3 cellular contexts compared by ENCODE assay signal in the genomic region with DNA sequence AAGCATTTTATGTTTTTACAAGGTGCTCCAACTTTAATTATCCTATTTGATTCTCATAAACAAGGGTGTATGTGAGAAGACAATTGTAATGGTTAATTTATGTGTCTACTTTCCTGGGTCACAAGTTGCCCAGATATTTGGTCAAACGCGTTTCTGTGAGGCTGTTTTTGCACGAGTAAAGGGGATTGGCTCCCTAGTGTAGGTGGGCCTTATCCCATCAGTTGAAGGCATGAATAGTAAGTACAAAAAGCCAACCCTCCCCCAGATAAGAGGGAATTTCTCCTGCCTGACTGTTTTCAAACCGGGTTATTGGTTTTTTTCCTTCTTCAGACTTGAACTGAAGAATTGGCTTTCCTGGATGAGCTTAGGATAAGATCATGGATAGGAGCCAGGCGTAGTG.
TF ChIP-seq lines count a peak whose summit lies in the region.

No MANE protein-coding gene starts in this region.

TF ChIP-seq in HEK293, 187 proteins besides CTCF, POLR2A, EP300 and RAD21:
- TF ChIP-seq, protein P1, sequence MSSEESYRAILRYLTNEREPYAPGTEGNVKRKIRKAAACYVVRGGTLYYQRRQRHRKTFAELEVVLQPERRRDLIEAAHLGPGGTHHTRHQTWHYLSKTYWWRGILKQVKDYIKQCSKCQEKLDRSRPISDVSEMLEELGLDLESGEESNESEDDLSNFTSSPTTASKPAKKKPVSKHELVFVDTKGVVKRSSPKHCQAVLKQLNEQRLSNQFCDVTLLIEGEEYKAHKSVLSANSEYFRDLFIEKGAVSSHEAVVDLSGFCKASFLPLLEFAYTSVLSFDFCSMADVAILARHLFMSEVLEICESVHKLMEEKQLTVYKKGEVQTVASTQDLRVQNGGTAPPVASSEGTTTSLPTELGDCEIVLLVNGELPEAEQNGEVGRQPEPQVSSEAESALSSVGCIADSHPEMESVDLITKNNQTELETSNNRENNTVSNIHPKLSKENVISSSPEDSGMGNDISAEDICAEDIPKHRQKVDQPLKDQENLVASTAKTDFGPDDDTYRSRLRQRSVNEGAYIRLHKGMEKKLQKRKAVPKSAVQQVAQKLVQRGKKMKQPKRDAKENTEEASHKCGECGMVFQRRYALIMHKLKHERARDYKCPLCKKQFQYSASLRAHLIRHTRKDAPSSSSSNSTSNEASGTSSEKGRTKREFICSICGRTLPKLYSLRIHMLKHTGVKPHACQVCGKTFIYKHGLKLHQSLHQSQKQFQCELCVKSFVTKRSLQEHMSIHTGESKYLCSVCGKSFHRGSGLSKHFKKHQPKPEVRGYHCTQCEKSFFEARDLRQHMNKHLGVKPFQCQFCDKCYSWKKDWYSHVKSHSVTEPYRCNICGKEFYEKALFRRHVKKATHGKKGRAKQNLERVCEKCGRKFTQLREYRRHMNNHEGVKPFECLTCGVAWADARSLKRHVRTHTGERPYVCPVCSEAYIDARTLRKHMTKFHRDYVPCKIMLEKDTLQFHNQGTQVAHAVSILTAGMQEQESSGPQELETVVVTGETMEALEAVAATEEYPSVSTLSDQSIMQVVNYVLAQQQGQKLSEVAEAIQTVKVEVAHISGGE (tag by site-specific recombination; conservative IDR thresholded peaks at IDR 0.05; ENCODE audit: low read depth) = no peak
- TF ChIP-seq ZNF10 (tag by site-specific recombination; IDR thresholded peaks at IDR 0.05) = peak; percentile 86
TF ChIP-seq in HEK293: peak in this region for 1.

TF ChIP-seq in IMR-90, 13 proteins besides CTCF, POLR2A, EP300 and RAD21:
- TF ChIP-seq NFE2L2 (IDR thresholded peaks at IDR 0.05; ENCODE audit: low read depth, low read length) (no peak), FOS (IDR thresholded peaks at IDR 0.05; ENCODE audit: low read depth, low read length) (no peak), SMC3 (IDR thresholded peaks at IDR 0.05; ENCODE audit: low read depth, low read length) (no peak), BHLHE40 (IDR thresholded peaks at IDR 0.05; ENCODE audit: low read depth, low read length) (no peak), RFX5 (IDR thresholded peaks at IDR 0.05; ENCODE audit: low read depth, low read length) (no peak), RCOR1 (IDR thresholded peaks at IDR 0.05; ENCODE audit: insufficient replicate concordance, low read length) (no peak), MXI1 (IDR thresholded peaks at IDR 0.05; ENCODE audit: borderline replicate concordance, low read depth, low read length) (no peak)

TF ChIP-seq in K562, 482 proteins besides CTCF, POLR2A, EP300 and RAD21:
- TF ChIP-seq ZNF23 (CRISPR knock-in tag; IDR thresholded peaks at IDR 0.05) = no peak
- TF ChIP-seq ZNF134 (CRISPR knock-in tag; conservative IDR thresholded peaks at IDR 0.05) = peak; percentile 82
- no peak for TF ChIP-seq COPS2 (conservative IDR thresholded peaks at IDR 0.05)
- no peak for TF ChIP-seq DNMT1 (IDR thresholded peaks at IDR 0.05)
- TF ChIP-seq SOX6 (IDR thresholded peaks at IDR 0.05) = no peak
- TF ChIP-seq PTTG1 (tag; IDR thresholded peaks at IDR 0.05; ENCODE audit: low read depth) = no peak
- TF ChIP-seq, protein P2, sequence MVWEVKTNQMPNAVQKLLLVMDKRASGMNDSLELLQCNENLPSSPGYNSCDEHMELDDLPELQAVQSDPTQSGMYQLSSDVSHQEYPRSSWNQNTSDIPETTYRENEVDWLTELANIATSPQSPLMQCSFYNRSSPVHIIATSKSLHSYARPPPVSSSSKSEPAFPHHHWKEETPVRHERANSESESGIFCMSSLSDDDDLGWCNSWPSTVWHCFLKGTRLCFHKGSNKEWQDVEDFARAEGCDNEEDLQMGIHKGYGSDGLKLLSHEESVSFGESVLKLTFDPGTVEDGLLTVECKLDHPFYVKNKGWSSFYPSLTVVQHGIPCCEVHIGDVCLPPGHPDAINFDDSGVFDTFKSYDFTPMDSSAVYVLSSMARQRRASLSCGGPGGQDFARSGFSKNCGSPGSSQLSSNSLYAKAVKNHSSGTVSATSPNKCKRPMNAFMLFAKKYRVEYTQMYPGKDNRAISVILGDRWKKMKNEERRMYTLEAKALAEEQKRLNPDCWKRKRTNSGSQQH (CRISPR knock-in tag; IDR thresholded peaks at IDR 0.05) = no peak
